8 cellular contexts compared by ENCODE assay signal in genomic region chr1:32179443-32180185, GRCh38. TPM values are rescaled to one million over a fixed set of nuclear protein-coding genes. Genes with fewer than 3 reads are reported as not detected.
DNase-seq lines count a peak whose midpoint lies in the region; ATAC-seq and TF ChIP-seq lines count a peak whose summit lies in the region.

Gene TXLNA, plus strand, starts transcription at chr1:32179675. Its CDS starts 671 bp downstream, at chr1:32180346.

- H2AFZ ChIP-seq in Loucy (ENCODE audit: low read length) (peak within 1 kb of the TSS; percentile 81), neural cell (ENCODE audit: low read depth, low read length) (peak within 1 kb of the TSS; percentile 54)

- no peak for TF ChIP-seq POLR2A in stomach (IDR thresholded peaks at IDR 0.05)

- intact Hi-C loops in stomach (cut with DNase I; ENCODE audit: low total_unique reads): no loop called here

- H3K4me1 ChIP-seq in Loucy (ENCODE audit: insufficient read depth, low read length, poor library complexity, severe bottlenecking): peaks cover 42% of the 10 kb centered on the region
- H3K4me1 ChIP-seq in RWPE2 (ENCODE audit: insufficient read depth, poor library complexity, severe bottlenecking): peaks cover 10% of the 10 kb centered on the region
- peaks cover 30 to 54% (median 45%) of the 10 kb centered on the region in 4 donors for H3K4me1 ChIP-seq in stomach

- H3K36me3 ChIP-seq in Loucy (ENCODE audit: insufficient read depth, low read length) (peaks cover 8% of the 10 kb centered on the region; the same call in 1 of the 2 replicates), RWPE2 (ENCODE audit: low read depth) (peaks cover 40% of the 10 kb centered on the region), neural cell (ENCODE audit: insufficient read depth, low read length) (no peaks in the 10 kb centered on the region), stomach (peaks cover 10 to 40% (median 39%) of the 10 kb centered on the region in 4 donors)

- peak within 1 kb of the TSS; percentile 77 for H3K27ac ChIP-seq in RWPE2 (ENCODE audit: poor library complexity, severe bottlenecking)
- peak within 1 kb of the TSS; percentile 75 for H3K27ac ChIP-seq in neural cell (ENCODE audit: low read length)
- H3K27ac ChIP-seq in stomach: peak within 1 kb of the TSS; percentile 92 to 99 (median 97)

- TF ChIP-seq CTCF in Loucy (conservative IDR thresholded peaks at IDR 0.05; ENCODE audit: low read length): no peak
- no peak for TF ChIP-seq CTCF in RWPE2 (IDR thresholded peaks at IDR 0.05; ENCODE audit: poor library complexity, severe bottlenecking)
- peak; percentile 6 for TF ChIP-seq CTCF in fibroblast of the aortic adventitia (IDR thresholded peaks at IDR 0.05; ENCODE audit: insufficient read depth, low read length)
- peak; percentile 45 for TF ChIP-seq CTCF in neural cell (IDR thresholded peaks at IDR 0.05; ENCODE audit: poor library complexity, severe bottlenecking)
- TF ChIP-seq CTCF in stomach (IDR thresholded peaks at IDR 0.05): peak in 1 of 7 experiments; percentile 32

- peak; percentile 88 for ATAC-seq in RWPE2 (ENCODE audit: low read depth)

- H3K4me3 ChIP-seq in Loucy (ENCODE audit: low read length, poor library complexity, severe bottlenecking) (peak within 1 kb of the TSS; percentile 92), RWPE2 (ENCODE audit: severe bottlenecking) (peak within 1 kb of the TSS; percentile 51), fibroblast of the aortic adventitia (ENCODE audit: low read depth, low read length) (peak within 1 kb of the TSS; percentile 65), neural cell (ENCODE audit: low read length) (peak within 1 kb of the TSS; percentile 83), stomach (peak within 1 kb of the TSS; percentile 64 to 78 (median 64))

- H3K9ac ChIP-seq in Loucy (ENCODE audit: low read depth, low read length, poor library complexity, severe bottlenecking): peak within 1 kb of the TSS; percentile 98
- peak within 1 kb of the TSS; percentile 73 for H3K9ac ChIP-seq in neural cell (ENCODE audit: low read length)

- DNase-seq in EL: peak; percentile 95
- DNase-seq in H4 (ENCODE audit: low spot score): peak; percentile 83
- peak; percentile 94 for DNase-seq in RWPE2 (ENCODE audit: low spot score)
- DNase-seq in activated effector memory CD4-positive, alpha-beta T cell treated with Interleukin-2 at 50 U/mL for 16 hours: peak; percentile 84
- DNase-seq in fibroblast of the aortic adventitia (ENCODE audit: low read depth): peak; percentile 88
- peak; percentile 95 for DNase-seq in stomach

- H4K20me1 ChIP-seq in Loucy (ENCODE audit: insufficient read depth, low read length, poor library complexity, severe bottlenecking): peaks cover 36% of the 10 kb centered on the region
- H4K20me1 ChIP-seq in neural cell (ENCODE audit: insufficient read depth): no peaks in the 10 kb centered on the region

- H3K4me2 ChIP-seq in Loucy (ENCODE audit: low read depth, low read length, poor library complexity, severe bottlenecking): peak within 1 kb of the TSS; percentile 95
- peak within 1 kb of the TSS; percentile 74 for H3K4me2 ChIP-seq in neural cell (ENCODE audit: low read length)

- no peaks in the 10 kb centered on the region for H3K27me3 ChIP-seq in Loucy (ENCODE audit: insufficient read depth, low read length, poor library complexity, severe bottlenecking)
- no peaks in the 10 kb centered on the region for H3K27me3 ChIP-seq in RWPE2 (ENCODE audit: insufficient read depth, poor library complexity, severe bottlenecking)
- H3K27me3 ChIP-seq in neural cell (ENCODE audit: insufficient read depth, low read depth, low read length): no peaks in the 10 kb centered on the region
- no peaks in the 10 kb centered on the region for H3K27me3 ChIP-seq in stomach

- TF ChIP-seq EP300 in neural cell (conservative IDR thresholded peaks at IDR 0.05; ENCODE audit: poor library complexity, severe bottlenecking) (peak; percentile 82), stomach (IDR thresholded peaks at IDR 0.05) (no peak)

- H3K9me2 ChIP-seq in Loucy (replicated peaks; ENCODE audit: low read depth, low read length) (no peaks in the 10 kb centered on the region), neural cell (ENCODE audit: insufficient read depth, low read length) (no peaks in the 10 kb centered on the region)

- H3K79me2 ChIP-seq in Loucy (ENCODE audit: insufficient read depth, low read length) (peaks cover 44% of the 10 kb centered on the region), neural cell (replicated peaks; ENCODE audit: insufficient read depth, low read length) (peaks cover 22% of the 10 kb centered on the region)

- 0 to 1% (median 0%) methylated on average over 18 to 79 of the region's 79 CpGs for WGBS in stomach, 5 donors

- H3K9me3 ChIP-seq in Loucy (ENCODE audit: insufficient read depth, low read depth, low read length) (no peaks in the 10 kb centered on the region), RWPE2 (ENCODE audit: severe bottlenecking) (no peaks in the 10 kb centered on the region), neural cell (ENCODE audit: low read length) (no peaks in the 10 kb centered on the region), stomach (no peaks in the 10 kb centered on the region)

- peak; percentile 26 for TF ChIP-seq RAD21 in neural cell (conservative IDR thresholded peaks at IDR 0.05)

- no peaks in the 10 kb centered on the region for H3F3A ChIP-seq in Loucy (ENCODE audit: low read depth)
- no peaks in the 10 kb centered on the region for H3F3A ChIP-seq in neural cell (ENCODE audit: insufficient read depth, low read length, poor library complexity, severe bottlenecking)

TF ChIP-seq in neural cell, 6 proteins besides CTCF, POLR2A, EP300 and RAD21:
- TF ChIP-seq TAF1 (IDR thresholded peaks at IDR 0.05; ENCODE audit: low read depth) (peak; percentile 55), POLR2AphosphoS5 (IDR thresholded peaks at IDR 0.05) (peak; percentile 65), REST (IDR thresholded peaks at IDR 0.05; ENCODE audit: borderline replicate concordance) (peak; percentile 23), SMC3 (conservative IDR thresholded peaks at IDR 0.05; ENCODE audit: poor library complexity) (peak; percentile 39), MXI1 (conservative IDR thresholded peaks at IDR 0.05; ENCODE audit: poor library complexity, severe bottlenecking) (peak; percentile 90), EZH2 (IDR thresholded peaks at IDR 0.05; ENCODE audit: borderline replicate concordance, insufficient read depth, low read length, poor library complexity, severe bottlenecking) (no peak)

RNA-seq across cellular contexts. Expression of gene TXLNA, which starts in this region (rescaled TPM):
- 47.5 and 50.4 TPM in 2 replicates for total RNA-seq in H4 (2014; rRNA removed; shearing (Covaris generic))
- total RNA-seq in fibroblast of the aortic adventitia (ENCODE audit: low replicate concordance) (39.7 and 98.0 TPM in 2 replicates), stomach (10 to 100 TPM; 20.6 to 48.1 (median 28.0) TPM)
- polyA plus RNA-seq in neural cell (34.5 and 39.0 TPM in 2 replicates), stomach (10 to 100 TPM in 2 of 3 donors, 1 to 10 TPM in 1; 9.8 to 18.4 (median 12.1) TPM)
- 37.6 and 41.6 TPM in 2 replicates for polyA minus RNA-seq in neural cell

Comparison
In these comparisons a context has a peak if more than half of its experiments do, and no peak if none do; other contexts are left out.
1. Peak in every context shown above with its lines: DNase-seq, ATAC-seq, H3K4me3 ChIP-seq and H3K27ac ChIP-seq.
2. CTCF ChIP-seq: peak in fibroblast of the aortic adventitia (single experiment) and neural cell (single experiment); none in Loucy (single experiment) and RWPE2 (single experiment).